Comparison of ENCODE assay signal across 22 cellular contexts in genomic region chr20:39116020-39116419, GRCh38.
"Had no signal": no experiment of that assay in that cellular context is flagged by ENCODE, and none has a peak within 500 bp of the region (broad histone marks: within the 10 kb centered on the region; RNA-seq: fewer than 3 reads in every experiment).

No MANE protein-coding gene starts in this region.

- H3K27ac ChIP-seq: HL-60, RWPE1 had no signal

- H3K36me3 Mint-ChIP-seq: IgD-negative memory B cell, T-cell had no signal

- H3K36me3 ChIP-seq: MG63 had no signal

- DNase-seq: KBM-7, MG63, NCI-H1092, NCI-H1105 treated with DMSO at 0.1 percent for 48 hours, NCI-H1417 treated with DMSO at 0.1 percent for 48 hours, NCI-H1694, NCI-H187 treated with DMSO at 0.1 percent for 48 hours, NCI-H2029 treated with DMSO at 0.1 percent for 48 hours, NCI-H2171 treated with DMSO at 0.1 percent for 48 hours, NCI-H345, NCI-H446 treated with DMSO at 0.1 percent for 48 hours, NCI-H510A treated with DMSO at 0.1 percent for 48 hours, NCI-H526, PC-3, SHP77, SK-N-SH, SW 1271, T-cell had no signal

- H3K27ac Mint-ChIP-seq: IgD-negative memory B cell, T-cell had no signal

- H3K4me3 Mint-ChIP-seq: IgD-negative memory B cell, T-cell had no signal

- ATAC-seq: Panc1, PC-3, T-cell had no signal

- H3K9me3 ChIP-seq: SK-N-SH had no signal

- H3K9me3 Mint-ChIP-seq: IgD-negative memory B cell, T-cell had no signal

- H3K9ac ChIP-seq: SK-N-SH had no signal

- H3K4me3 ChIP-seq: MG63 had no signal

- H3K4me1 Mint-ChIP-seq: T-cell had no signal
